In the genomic region with DNA sequence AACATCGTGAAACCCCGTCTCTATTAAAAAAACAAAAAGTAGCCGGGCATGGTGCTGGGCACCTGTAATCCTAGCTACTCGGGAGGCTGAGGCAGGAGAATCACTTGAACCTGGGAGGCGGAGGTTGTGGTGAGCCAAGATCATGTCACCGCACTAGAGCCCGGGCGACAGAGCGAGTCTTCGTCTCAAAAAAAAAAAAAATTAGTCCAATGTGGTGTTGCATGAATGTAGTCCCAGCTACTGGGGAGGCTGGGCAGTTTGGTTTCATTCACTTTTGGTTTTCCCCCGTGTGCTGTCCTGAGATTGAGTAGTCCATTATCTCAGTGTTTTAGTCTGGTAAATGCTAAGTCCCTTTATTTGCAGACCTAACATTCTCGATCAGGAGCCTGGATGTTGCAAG, we compare ENCODE assay signal across 1 cellular context.
TF ChIP-seq lines count a peak whose summit lies in the region.

No MANE protein-coding gene starts in this region.

TF ChIP-seq in HepG2, 621 proteins besides CTCF, POLR2A, EP300 and RAD21:
- no peak for TF ChIP-seq ZNF672 (CRISPR knock-in tag; IDR thresholded peaks at IDR 0.05)
- no peak for TF ChIP-seq ZNF230 (CRISPR knock-in tag; IDR thresholded peaks at IDR 0.05)
- TF ChIP-seq ZNF619 (CRISPR knock-in tag; IDR thresholded peaks at IDR 0.05), result no peak
